In the genomic region with DNA sequence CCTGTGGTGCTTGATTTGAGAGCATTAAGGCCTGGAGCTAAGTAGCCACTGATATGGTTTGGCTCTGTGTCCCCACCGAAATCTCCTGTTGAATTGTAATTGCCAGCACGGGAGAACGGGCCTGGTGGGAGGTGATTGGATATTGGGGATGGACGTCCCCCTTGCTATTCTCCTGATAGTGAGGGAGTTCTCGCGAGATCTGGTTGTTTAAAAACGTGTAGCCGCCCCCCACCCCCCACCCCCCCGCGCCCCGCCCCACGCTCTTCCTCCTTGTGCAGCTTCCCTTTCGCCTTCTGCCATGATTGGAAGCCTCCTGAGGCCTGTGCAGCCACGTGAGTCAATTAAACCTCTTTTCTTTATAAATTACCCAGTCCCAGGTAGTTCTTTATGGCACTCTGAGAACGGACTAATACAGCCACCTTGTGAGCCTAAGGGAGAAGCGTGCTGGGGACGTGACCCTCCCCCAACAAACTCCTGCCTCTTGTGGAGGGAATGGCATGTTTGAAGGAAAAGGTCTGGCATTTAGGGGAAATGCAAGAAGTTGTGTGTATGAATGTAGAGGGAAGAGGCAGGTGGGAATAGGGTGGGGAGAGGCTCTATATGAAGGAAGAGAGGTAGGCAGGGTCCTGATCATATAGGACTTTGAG, we compare ENCODE assay signal across 1 cellular context.
TF ChIP-seq lines count a peak whose summit lies in the region.

No MANE protein-coding gene starts in this region.

TF ChIP-seq in GM23338, 12 proteins besides CTCF, POLR2A, EP300 and RAD21:
- TF ChIP-seq, protein P1, sequence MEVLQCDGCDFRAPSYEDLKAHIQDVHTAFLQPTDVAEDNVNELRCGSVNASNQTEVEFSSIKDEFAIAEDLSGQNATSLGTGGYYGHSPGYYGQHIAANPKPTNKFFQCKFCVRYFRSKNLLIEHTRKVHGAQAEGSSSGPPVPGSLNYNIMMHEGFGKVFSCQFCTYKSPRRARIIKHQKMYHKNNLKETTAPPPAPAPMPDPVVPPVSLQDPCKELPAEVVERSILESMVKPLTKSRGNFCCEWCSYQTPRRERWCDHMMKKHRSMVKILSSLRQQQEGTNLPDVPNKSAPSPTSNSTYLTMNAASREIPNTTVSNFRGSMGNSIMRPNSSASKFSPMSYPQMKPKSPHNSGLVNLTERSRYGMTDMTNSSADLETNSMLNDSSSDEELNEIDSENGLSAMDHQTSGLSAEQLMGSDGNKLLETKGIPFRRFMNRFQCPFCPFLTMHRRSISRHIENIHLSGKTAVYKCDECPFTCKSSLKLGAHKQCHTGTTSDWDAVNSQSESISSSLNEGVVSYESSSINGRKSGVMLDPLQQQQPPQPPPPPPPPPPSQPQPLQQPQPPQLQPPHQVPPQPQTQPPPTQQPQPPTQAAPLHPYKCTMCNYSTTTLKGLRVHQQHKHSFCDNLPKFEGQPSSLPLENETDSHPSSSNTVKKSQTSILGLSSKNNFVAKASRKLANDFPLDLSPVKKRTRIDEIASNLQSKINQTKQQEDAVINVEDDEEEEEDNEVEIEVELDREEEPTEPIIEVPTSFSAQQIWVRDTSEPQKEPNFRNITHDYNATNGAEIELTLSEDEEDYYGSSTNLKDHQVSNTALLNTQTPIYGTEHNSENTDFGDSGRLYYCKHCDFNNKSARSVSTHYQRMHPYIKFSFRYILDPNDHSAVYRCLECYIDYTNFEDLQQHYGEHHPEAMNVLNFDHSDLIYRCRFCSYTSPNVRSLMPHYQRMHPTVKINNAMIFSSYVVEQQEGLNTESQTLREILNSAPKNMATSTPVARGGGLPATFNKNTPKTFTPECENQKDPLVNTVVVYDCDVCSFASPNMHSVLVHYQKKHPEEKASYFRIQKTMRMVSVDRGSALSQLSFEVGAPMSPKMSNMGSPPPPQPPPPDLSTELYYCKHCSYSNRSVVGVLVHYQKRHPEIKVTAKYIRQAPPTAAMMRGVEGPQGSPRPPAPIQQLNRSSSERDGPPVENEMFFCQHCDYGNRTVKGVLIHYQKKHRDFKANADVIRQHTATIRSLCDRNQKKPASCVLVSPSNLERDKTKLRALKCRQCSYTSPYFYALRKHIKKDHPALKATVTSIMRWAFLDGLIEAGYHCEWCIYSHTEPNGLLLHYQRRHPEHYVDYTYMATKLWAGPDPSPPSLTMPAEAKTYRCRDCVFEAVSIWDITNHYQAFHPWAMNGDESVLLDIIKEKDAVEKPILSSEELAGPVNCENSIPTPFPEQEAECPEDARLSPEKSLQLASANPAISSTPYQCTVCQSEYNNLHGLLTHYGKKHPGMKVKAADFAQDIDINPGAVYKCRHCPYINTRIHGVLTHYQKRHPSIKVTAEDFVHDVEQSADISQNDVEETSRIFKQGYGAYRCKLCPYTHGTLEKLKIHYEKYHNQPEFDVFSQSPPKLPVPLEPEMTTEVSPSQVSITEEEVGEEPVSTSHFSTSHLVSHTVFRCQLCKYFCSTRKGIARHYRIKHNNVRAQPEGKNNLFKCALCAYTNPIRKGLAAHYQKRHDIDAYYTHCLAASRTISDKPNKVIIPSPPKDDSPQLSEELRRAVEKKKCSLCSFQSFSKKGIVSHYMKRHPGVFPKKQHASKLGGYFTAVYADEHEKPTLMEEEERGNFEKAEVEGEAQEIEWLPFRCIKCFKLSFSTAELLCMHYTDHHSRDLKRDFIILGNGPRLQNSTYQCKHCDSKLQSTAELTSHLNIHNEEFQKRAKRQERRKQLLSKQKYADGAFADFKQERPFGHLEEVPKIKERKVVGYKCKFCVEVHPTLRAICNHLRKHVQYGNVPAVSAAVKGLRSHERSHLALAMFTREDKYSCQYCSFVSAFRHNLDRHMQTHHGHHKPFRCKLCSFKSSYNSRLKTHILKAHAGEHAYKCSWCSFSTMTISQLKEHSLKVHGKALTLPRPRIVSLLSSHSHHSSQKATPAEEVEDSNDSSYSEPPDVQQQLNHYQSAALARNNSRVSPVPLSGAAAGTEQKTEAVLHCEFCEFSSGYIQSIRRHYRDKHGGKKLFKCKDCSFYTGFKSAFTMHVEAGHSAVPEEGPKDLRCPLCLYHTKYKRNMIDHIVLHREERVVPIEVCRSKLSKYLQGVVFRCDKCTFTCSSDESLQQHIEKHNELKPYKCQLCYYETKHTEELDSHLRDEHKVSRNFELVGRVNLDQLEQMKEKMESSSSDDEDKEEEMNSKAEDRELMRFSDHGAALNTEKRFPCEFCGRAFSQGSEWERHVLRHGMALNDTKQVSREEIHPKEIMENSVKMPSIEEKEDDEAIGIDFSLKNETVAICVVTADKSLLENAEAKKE (CRISPR knock-in tag; IDR thresholded peaks at IDR 0.05): no peak
- no peak for TF ChIP-seq POLR2AphosphoS5 (IDR thresholded peaks at IDR 0.05; ENCODE audit: low read depth)
- TF ChIP-seq ZNF331 (CRISPR knock-in tag; IDR thresholded peaks at IDR 0.05; ENCODE audit: low read depth): no peak
- TF ChIP-seq STAT1 (IDR thresholded peaks at IDR 0.05; ENCODE audit: unreplicated experiment): no peak
- no peak for TF ChIP-seq CREB1 (CRISPR knock-in tag; IDR thresholded peaks at IDR 0.05; ENCODE audit: low read depth)
- TF ChIP-seq, protein P2, sequence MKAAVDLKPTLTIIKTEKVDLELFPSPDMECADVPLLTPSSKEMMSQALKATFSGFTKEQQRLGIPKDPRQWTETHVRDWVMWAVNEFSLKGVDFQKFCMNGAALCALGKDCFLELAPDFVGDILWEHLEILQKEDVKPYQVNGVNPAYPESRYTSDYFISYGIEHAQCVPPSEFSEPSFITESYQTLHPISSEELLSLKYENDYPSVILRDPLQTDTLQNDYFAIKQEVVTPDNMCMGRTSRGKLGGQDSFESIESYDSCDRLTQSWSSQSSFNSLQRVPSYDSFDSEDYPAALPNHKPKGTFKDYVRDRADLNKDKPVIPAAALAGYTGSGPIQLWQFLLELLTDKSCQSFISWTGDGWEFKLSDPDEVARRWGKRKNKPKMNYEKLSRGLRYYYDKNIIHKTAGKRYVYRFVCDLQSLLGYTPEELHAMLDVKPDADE (IDR thresholded peaks at IDR 0.05): no peak
